In the genomic region with DNA sequence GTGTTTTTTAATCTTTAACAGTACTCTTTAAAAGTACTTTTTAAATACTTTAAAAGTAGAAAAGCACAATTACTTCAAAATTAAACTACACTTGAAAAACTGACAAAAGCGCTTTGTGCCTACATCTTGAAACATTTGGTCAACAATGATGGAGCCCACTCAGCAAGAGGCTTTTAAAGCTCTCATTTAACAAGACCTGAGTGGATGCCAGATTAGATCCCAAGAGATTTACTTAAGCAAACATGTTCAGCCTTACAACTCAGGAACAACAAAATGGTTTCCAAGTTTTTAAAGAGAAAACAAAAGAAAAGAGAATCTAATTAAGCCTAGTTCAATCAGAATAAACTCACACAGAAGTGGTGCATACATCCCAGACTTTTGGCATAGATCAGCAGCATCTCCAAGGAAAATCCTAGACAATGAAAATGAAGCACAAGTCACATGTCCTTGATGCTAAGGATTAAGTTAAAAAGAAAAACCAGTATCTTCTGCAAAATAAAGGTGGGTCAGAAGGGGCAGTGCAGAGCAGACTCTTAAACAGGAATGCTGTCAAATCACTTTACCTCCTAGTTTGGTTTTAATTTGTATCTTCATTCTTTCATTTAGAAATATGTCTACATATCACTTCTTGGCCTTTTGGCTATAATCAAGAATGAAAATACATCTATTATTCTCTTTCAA, we compare ENCODE assay signal across 16 cellular contexts. TPM values are rescaled to one million over a fixed set of nuclear protein-coding genes. Genes with fewer than 3 reads are reported as not detected.
A peak's percentile ranks its signal among the peaks of the same experiment; 100 is the strongest.
DNase-seq lines count a peak whose midpoint lies in the region; ATAC-seq, FAIRE-seq and TF ChIP-seq lines count a peak whose summit lies in the region.
"Had no signal": no experiment of that assay in that cellular context is flagged by ENCODE, and none has a peak within 500 bp of the region (broad histone marks: within the 10 kb centered on the region; RNA-seq: fewer than 3 reads in every experiment).

No MANE protein-coding gene starts in this region.

- in situ Hi-C loops in astrocyte of the cerebellum (cut with HindIII; ENCODE audit: low sequenced_read_pairs) = no loop called here

- peak; percentile 36 for FAIRE-seq in G401.6 (lab: Jason Lieb, UNC)
- FAIRE-seq: frontal cortex, keratinocyte had no signal

- no peak overlapping the region for H3K4me3 ChIP-seq in astrocyte of the cerebellum (ENCODE audit: low read depth, low read length)
- H3K4me3 ChIP-seq: colonic mucosa, right atrium auricular region had no signal

- H3K27ac Mint-ChIP-seq in neural crest cell (ENCODE audit: unreplicated experiment) = no peak overlapping the region

- peaks cover 14% of the 10 kb centered on the region for H3K36me3 Mint-ChIP-seq in neural crest cell (ENCODE audit: low read depth)

- H3K4me3 Mint-ChIP-seq in neural crest cell = no peak overlapping the region

- peaks cover 7% of the 10 kb centered on the region for H3K4me1 Mint-ChIP-seq in neural crest cell

- no peaks in the 10 kb centered on the region for H3K27me3 Mint-ChIP-seq in neural crest cell (ENCODE audit: low read depth)

- TF ChIP-seq CTCF in astrocyte of the cerebellum (IDR thresholded peaks at IDR 0.05; ENCODE audit: low read depth, low read length, missing control alignments) = peak; percentile 8
- TF ChIP-seq CTCF in neural crest cell (conservative IDR thresholded peaks at IDR 0.05) = peak; percentile 41

- ATAC-seq in GM21723 (IDR thresholded peaks at IDR 0.05; ENCODE audit: unreplicated experiment) = no peak

- peaks cover 5% of the 10 kb centered on the region for H3K9me3 Mint-ChIP-seq in neural crest cell

- DNase-seq in NCI-H1436 treated with DMSO at 0.1 percent for 48 hours (lab: John Stamatoyannopoulos, UW) (peak; percentile 64), astrocyte of the cerebellum (ENCODE audit: low read depth) (no peak), neural crest cell (ENCODE audit: low read depth, low spot score) (no peak), COLO829 (ENCODE audit: low spot score) (no peak), AG20443 (ENCODE audit: low spot score) (no peak), GM19240 (ENCODE audit: insufficient read length, low spot score) (no peak)
- DNase-seq: activated naive CD4-positive, alpha-beta T cell treated with Interleukin-2 at 50 U/mL for 16 hours; colonic mucosa; KG1; NCI-H2227 treated with DMSO at 0.1 percent for 48 hours; T-helper 9 cell had no signal

RNA-seq across cellular contexts. Expression of gene HIBADH, which starts 26.2 kb away (rescaled TPM):
- total RNA-seq in neural crest cell = 15.7 and 16.8 TPM in 2 replicates
